6 cellular contexts compared by ENCODE assay signal in the genomic region with DNA sequence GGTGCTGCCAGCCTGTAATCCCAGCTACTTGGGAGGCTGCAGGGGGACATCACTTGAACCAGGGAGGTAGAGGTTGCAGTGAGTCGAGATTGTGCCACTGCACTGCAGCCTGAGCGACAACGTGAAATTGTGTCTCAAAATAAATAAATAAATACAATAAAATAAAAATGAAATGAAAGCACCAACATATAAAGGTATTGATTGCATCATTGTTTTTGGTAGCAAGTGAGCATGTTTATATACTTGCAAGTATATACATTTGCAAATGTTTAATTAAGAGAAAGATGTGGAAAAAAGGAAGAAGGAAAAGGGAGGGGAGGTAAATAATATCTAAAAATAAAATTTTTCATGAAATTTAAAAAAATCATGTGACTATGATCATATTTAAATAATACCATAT.
"Had no signal": no experiment of that assay in that cellular context is flagged by ENCODE, and none has a peak within 500 bp of the region (broad histone marks: within the 10 kb centered on the region; RNA-seq: fewer than 3 reads in every experiment).

No MANE protein-coding gene starts in this region.

- H3K4me3 ChIP-seq: GM12878 had no signal

- DNase-seq: GDM1, GF-D8 had no signal

- ATAC-seq: GM12878 had no signal

- FAIRE-seq: G401.6, GM18507, GM19239 had no signal
